10 cellular contexts compared by ENCODE assay signal in the genomic region with DNA sequence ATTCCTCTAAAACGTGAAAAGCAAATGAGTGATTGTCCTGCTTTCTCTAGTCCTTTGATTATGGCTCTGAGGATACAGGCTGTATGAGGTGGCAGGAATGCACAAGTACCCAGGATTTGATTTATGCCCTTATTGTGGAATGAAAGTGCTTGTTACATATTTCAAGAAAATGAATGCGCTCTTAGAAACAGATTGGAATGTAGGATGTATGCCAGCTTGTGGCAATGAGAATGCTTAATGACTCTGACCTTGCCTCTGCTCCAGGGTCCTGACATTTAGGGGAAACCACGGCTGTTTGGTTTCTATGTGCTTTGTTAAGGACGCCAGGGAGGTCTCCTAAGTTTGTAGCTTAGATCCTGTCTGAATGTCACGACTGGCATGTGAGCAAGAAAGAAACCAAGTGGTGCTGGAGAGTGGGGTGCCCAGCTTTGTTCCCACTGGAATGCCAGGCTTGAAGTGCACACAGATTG. TPM values are rescaled to one million over a fixed set of nuclear protein-coding genes. Genes with fewer than 3 reads are reported as not detected.
DNase-seq lines count a peak whose midpoint lies in the region; ATAC-seq, FAIRE-seq and TF ChIP-seq lines count a peak whose summit lies in the region.
"Had no signal": no experiment of that assay in that cellular context is flagged by ENCODE, and none has a peak within 500 bp of the region (broad histone marks: within the 10 kb centered on the region; RNA-seq: fewer than 3 reads in every experiment).

No MANE protein-coding gene starts in this region.

- H3K27ac ChIP-seq in keratinocyte (ENCODE audit: control insufficient read depth, insufficient read depth, low read length) (peak overlapping the region; percentile 100), aorta (ENCODE audit: low read depth in 1 of 2, low read length in 2 of 2) (no peak overlapping the region)

- no peak for DNase-seq in natural killer cell treated with Interleukin-12 subunit alpha and Interleukin-12 subunit beta and Interleukin-15 and Interleukin-18, amount 100 ng/mL, for 72 hours (ENCODE audit: low spot score)
- DNase-seq in natural killer cell: no peak
- no peak for DNase-seq in activated naive CD8-positive, alpha-beta T cell treated with anti-CD3 and anti-CD28 coated beads for 36 hours
- DNase-seq in keratinocyte (ENCODE audit: low read depth, low spot score): no peak
- no peak for DNase-seq in aorta
- no peak for DNase-seq in T1000 (lab: John Stamatoyannopoulos, UW)
- DNase-seq in glutamatergic neuron: no peak
- DNase-seq: amygdala, naive B cell had no signal

- WGBS in aorta, 2 donors: 38 to 52% methylated on average over 5 of the region's 5 CpGs

- H2AFZ ChIP-seq in keratinocyte (ENCODE audit: control insufficient read depth, low read length): no peak overlapping the region

- H3K9me3 Mint-ChIP-seq in natural killer cell treated with Interleukin-12 subunit alpha and Interleukin-12 subunit beta and Interleukin-15 and Interleukin-18, amount 100 ng/mL, for 72 hours: no peaks in the 10 kb centered on the region
- H3K9me3 Mint-ChIP-seq in natural killer cell (no peaks in the 10 kb centered on the region), glutamatergic neuron (ENCODE audit: unreplicated experiment) (peaks cover 12% of the 10 kb centered on the region)
- no peaks in the 10 kb centered on the region for H3K9me3 Mint-ChIP-seq in activated naive CD8-positive, alpha-beta T cell treated with anti-CD3 and anti-CD28 coated beads for 36 hours
- H3K9me3 Mint-ChIP-seq: naive B cell had no signal

- H3K79me2 ChIP-seq in keratinocyte (ENCODE audit: control insufficient read depth, insufficient read depth, low read length): peaks cover 56% of the 10 kb centered on the region

- H3K4me3 ChIP-seq in keratinocyte (ENCODE audit: control insufficient read depth in 2 of 3, extremely low read depth in 1 of 3, insufficient read depth in 2 of 3, low read depth in 1 of 3, low read length in 3 of 3) (peak overlapping the region; percentile 97 to 100 (median 99)), aorta (ENCODE audit: low read length in 2 of 2) (no peak overlapping the region)

- H3K9me3 ChIP-seq in keratinocyte (ENCODE audit: control insufficient read depth, low read depth, low read length) (no peaks in the 10 kb centered on the region), aorta (ENCODE audit: control insufficient read depth, low read length) (no peaks in the 10 kb centered on the region)

- H3K4me3 Mint-ChIP-seq in natural killer cell treated with Interleukin-12 subunit alpha and Interleukin-12 subunit beta and Interleukin-15 and Interleukin-18, amount 100 ng/mL, for 72 hours: peak overlapping the region; percentile 94
- H3K4me3 Mint-ChIP-seq in natural killer cell (no peak overlapping the region), glutamatergic neuron (ENCODE audit: unreplicated experiment) (no peak overlapping the region)
- peak overlapping the region; percentile 58 for H3K4me3 Mint-ChIP-seq in activated naive CD8-positive, alpha-beta T cell treated with anti-CD3 and anti-CD28 coated beads for 36 hours

- dilution Hi-C loops in keratinocyte (cut with MboI; ENCODE audit: extremely low pct_ligation_motif_present, low sequenced_read_pairs): no loop called here

- H3K27ac Mint-ChIP-seq in natural killer cell treated with Interleukin-12 subunit alpha and Interleukin-12 subunit beta and Interleukin-15 and Interleukin-18, amount 100 ng/mL, for 72 hours: peak overlapping the region; percentile 80 to 95
- H3K27ac Mint-ChIP-seq in natural killer cell (no peak overlapping the region), glutamatergic neuron (ENCODE audit: unreplicated experiment) (no peak overlapping the region)
- H3K27ac Mint-ChIP-seq in activated naive CD8-positive, alpha-beta T cell treated with anti-CD3 and anti-CD28 coated beads for 36 hours: peak overlapping the region; percentile 72
- H3K27ac Mint-ChIP-seq: naive B cell had no signal

- peaks cover 5% of the 10 kb centered on the region for H3K9me1 ChIP-seq in keratinocyte (ENCODE audit: control insufficient read depth, extremely low read depth, insufficient read depth, low read length)

- intact Hi-C loops in natural killer cell (cut with micrococcal nuclease): no loop called here
- intact Hi-C loops in aorta (cut with DNase I): no loop called here

- H3K36me3 ChIP-seq in keratinocyte (ENCODE audit: control insufficient read depth in 2 of 2, extremely low read depth in 1 of 2, insufficient read depth in 2 of 2, low read length in 2 of 2) (peaks cover 11 to 44% of the 10 kb centered on the region in 2 experiments), aorta (ENCODE audit: control insufficient read depth in 1 of 2, insufficient read depth in 2 of 2, low read length in 1 of 2) (peaks cover 0 to 3% of the 10 kb centered on the region in 2 donors)

- no peaks in the 10 kb centered on the region for H3K27me3 ChIP-seq in keratinocyte (ENCODE audit: control insufficient read depth, extremely low read depth, insufficient read depth, low read length)
- no peaks in the 10 kb centered on the region for H3K27me3 ChIP-seq in aorta (ENCODE audit: control insufficient read depth in 1 of 2, insufficient read depth in 2 of 2, low read length in 1 of 2)

- peaks cover 40% of the 10 kb centered on the region for H3K36me3 Mint-ChIP-seq in natural killer cell treated with Interleukin-12 subunit alpha and Interleukin-12 subunit beta and Interleukin-15 and Interleukin-18, amount 100 ng/mL, for 72 hours
- H3K36me3 Mint-ChIP-seq in natural killer cell (no peaks in the 10 kb centered on the region), glutamatergic neuron (ENCODE audit: unreplicated experiment) (no peaks in the 10 kb centered on the region)
- peaks cover 76% of the 10 kb centered on the region for H3K36me3 Mint-ChIP-seq in activated naive CD8-positive, alpha-beta T cell treated with anti-CD3 and anti-CD28 coated beads for 36 hours

- H3K4me1 Mint-ChIP-seq in natural killer cell treated with Interleukin-12 subunit alpha and Interleukin-12 subunit beta and Interleukin-15 and Interleukin-18, amount 100 ng/mL, for 72 hours (ENCODE audit: low read depth in 2 of 2): peaks cover 56 to 74% of the 10 kb centered on the region in 2 donors
- peaks cover 21 to 24% of the 10 kb centered on the region in 2 donors for H3K4me1 Mint-ChIP-seq in natural killer cell
- peaks cover 57% of the 10 kb centered on the region for H3K4me1 Mint-ChIP-seq in activated naive CD8-positive, alpha-beta T cell treated with anti-CD3 and anti-CD28 coated beads for 36 hours
- peaks cover 11% of the 10 kb centered on the region for H3K4me1 Mint-ChIP-seq in glutamatergic neuron (ENCODE audit: low read depth, unreplicated experiment)

- TF ChIP-seq CTCF in natural killer cell (IDR thresholded peaks at IDR 0.05) (no peak), keratinocyte (optimal IDR thresholded peaks at IDR 0.05 in 1 of 3, IDR thresholded peaks at IDR 0.05 in 1 of 3, conservative IDR thresholded peaks at IDR 0.05 in 1 of 3; ENCODE audit: extremely low read depth in 1 of 3, insufficient read depth in 2 of 3, low read length in 3 of 3) (no peak), glutamatergic neuron (IDR thresholded peaks at IDR 0.05; ENCODE audit: partially characterized antibody, unreplicated experiment) (no peak)

- peak overlapping the region; percentile 100 for H3K9ac ChIP-seq in keratinocyte (ENCODE audit: control insufficient read depth, extremely low read depth, insufficient read depth, low read length)

- H3K4me1 ChIP-seq in keratinocyte (ENCODE audit: control insufficient read depth, extremely low read depth, insufficient read depth, low read length) (peaks cover 50% of the 10 kb centered on the region), aorta (ENCODE audit: control insufficient read depth in 1 of 2, insufficient read depth in 2 of 2, low read length in 2 of 2) (no peaks in the 10 kb centered on the region)

- H4K20me1 ChIP-seq in keratinocyte (ENCODE audit: control insufficient read depth, extremely low read depth, insufficient read depth, low read length): peaks cover 32% of the 10 kb centered on the region

- no peak for FAIRE-seq in keratinocyte (lab: Jason Lieb, UNC)

- no peak for ATAC-seq in natural killer cell treated with Interleukin-12 subunit alpha and Interleukin-12 subunit beta and Interleukin-15 and Interleukin-18, amount 100 ng/mL, for 72 hours
- ATAC-seq in natural killer cell (no peak), aorta (ENCODE audit: low FRiP score) (no peak), esophagus mucosa (no peak)

- H3K4me2 ChIP-seq in keratinocyte (ENCODE audit: control insufficient read depth, extremely low read depth, insufficient read depth, low read depth, low read length): peak overlapping the region; percentile 94

- H3K27me3 Mint-ChIP-seq in natural killer cell treated with Interleukin-12 subunit alpha and Interleukin-12 subunit beta and Interleukin-15 and Interleukin-18, amount 100 ng/mL, for 72 hours: no peaks in the 10 kb centered on the region
- H3K27me3 Mint-ChIP-seq in natural killer cell (ENCODE audit: low read depth in 2 of 2) (no peaks in the 10 kb centered on the region), glutamatergic neuron (ENCODE audit: unreplicated experiment) (peaks cover 11% of the 10 kb centered on the region)
- peaks cover 6% of the 10 kb centered on the region for H3K27me3 Mint-ChIP-seq in activated naive CD8-positive, alpha-beta T cell treated with anti-CD3 and anti-CD28 coated beads for 36 hours
- H3K27me3 Mint-ChIP-seq: naive B cell had no signal

RNA-seq across cellular contexts. Expression of gene PRCD, which starts 22.0 kb away (rescaled TPM):
- under 1 TPM in 1 of 2 donors, not detected in 1; 0.78 TPM for total RNA-seq in natural killer cell treated with Interleukin-12 subunit alpha and Interleukin-12 subunit beta and Interleukin-15 and Interleukin-18, amount 100 ng/mL, for 72 hours
- total RNA-seq in natural killer cell (1 to 10 TPM in 1 of 3 donors, under 1 TPM in 2; 0.77 to 1.1 (median 0.82) TPM), aorta (1 to 10 TPM; 1.2 to 8.6 TPM), glutamatergic neuron (ENCODE audit: unreplicated experiment) (1.4 TPM), esophagus mucosa (0.64 TPM)
- total RNA-seq in activated naive CD8-positive, alpha-beta T cell treated with anti-CD3 and anti-CD28 coated beads for 36 hours: under 1 TPM; 0.36 to 0.66 TPM
- polyA plus RNA-seq in keratinocyte (0.65 to 1.7 TPM (median 1.2 TPM) in 3 replicates), aorta (not detected)
- polyA plus RNA-seq in keratinocyte (2011; ENCODE audit: low read depth): not detected
- polyA plus RNA-seq in keratinocyte (2011; cell fraction: cytosol; rRNA removed): 0.55 and 0.81 TPM in 2 replicates
- polyA plus RNA-seq in keratinocyte (2011; cell fraction: nucleus; rRNA removed): 6.7 and 11.7 TPM in 2 replicates
- polyA plus RNA-seq in keratinocyte (2012; ENCODE audit: low replicate concordance): 0.68 and 0.72 TPM in 2 replicates
- polyA minus RNA-seq in keratinocyte: 0.38 to 0.96 TPM in 2 of 3 replicates, not detected in the other
- polyA minus RNA-seq in keratinocyte (2011; cell fraction: cytosol; rRNA and poly(A)+ RNA removed): not detected
- 1.3 and 1.8 TPM in 2 replicates for polyA minus RNA-seq in keratinocyte (2011; cell fraction: nucleus; rRNA and poly(A)+ RNA removed)

RNA-seq across cellular contexts. Expression of gene ST6GALNAC2, which starts 23.8 kb away (rescaled TPM):
- total RNA-seq in natural killer cell treated with Interleukin-12 subunit alpha and Interleukin-12 subunit beta and Interleukin-15 and Interleukin-18, amount 100 ng/mL, for 72 hours: under 1 TPM in 1 of 2 donors, not detected in 1; 0.62 TPM
- total RNA-seq in natural killer cell (under 1 TPM in 1 of 3 donors, not detected in 2; 0.65 TPM), aorta (1 to 10 TPM; 2.5 to 7.6 TPM), glutamatergic neuron (ENCODE audit: unreplicated experiment) (0.32 TPM), esophagus mucosa (24.0 TPM)
- total RNA-seq in activated naive CD8-positive, alpha-beta T cell treated with anti-CD3 and anti-CD28 coated beads for 36 hours: not detected
- polyA plus RNA-seq in keratinocyte (38.7 to 63.2 TPM (median 45.8 TPM) in 3 replicates), aorta (1 to 10 TPM in 1 of 2 donors, not detected in 1; 2.0 TPM)
- polyA plus RNA-seq in keratinocyte (2011; ENCODE audit: low read depth): 42.7 TPM
- polyA plus RNA-seq in keratinocyte (2011; cell fraction: cytosol; rRNA removed): 52.9 and 55.5 TPM in 2 replicates
- polyA plus RNA-seq in keratinocyte (2011; cell fraction: nucleus; rRNA removed): 80.8 and 105 TPM in 2 replicates
- 37.2 and 79.4 TPM in 2 replicates for polyA plus RNA-seq in keratinocyte (2012; ENCODE audit: low replicate concordance)
- 33.4 to 50.5 TPM (median 35.0 TPM) in 3 replicates for polyA minus RNA-seq in keratinocyte
- 79.8 TPM for polyA minus RNA-seq in keratinocyte (2011; cell fraction: cytosol; rRNA and poly(A)+ RNA removed)
- polyA minus RNA-seq in keratinocyte (2011; cell fraction: nucleus; rRNA and poly(A)+ RNA removed): 33.3 and 45.4 TPM in 2 replicates

RNA-seq across cellular contexts. Expression of gene CYGB, which starts 24.3 kb away (rescaled TPM):
- 1 to 10 TPM; 1.0 to 2.9 TPM for total RNA-seq in natural killer cell treated with Interleukin-12 subunit alpha and Interleukin-12 subunit beta and Interleukin-15 and Interleukin-18, amount 100 ng/mL, for 72 hours
- total RNA-seq in natural killer cell (under 1 TPM; 0.12 to 0.33 (median 0.16) TPM), aorta (10 to 100 TPM; 22.4 to 26.6 TPM), glutamatergic neuron (ENCODE audit: unreplicated experiment) (20.4 TPM), esophagus mucosa (2.6 TPM)
- under 1 TPM; 0.33 to 0.62 TPM for total RNA-seq in activated naive CD8-positive, alpha-beta T cell treated with anti-CD3 and anti-CD28 coated beads for 36 hours
- polyA plus RNA-seq in keratinocyte (10.3 to 26.1 TPM (median 15.3 TPM) in 3 replicates), aorta (1 to 10 TPM in 1 of 2 donors, under 1 TPM in 1; 0.95 to 2.1 TPM)
- polyA plus RNA-seq in keratinocyte (2011; ENCODE audit: low read depth): 2.1 TPM
- polyA plus RNA-seq in keratinocyte (2011; cell fraction: cytosol; rRNA removed): 15.3 and 37.7 TPM in 2 replicates
- 15.4 and 26.2 TPM in 2 replicates for polyA plus RNA-seq in keratinocyte (2011; cell fraction: nucleus; rRNA removed)
- polyA plus RNA-seq in keratinocyte (2012; ENCODE audit: low replicate concordance): 6.2 and 33.8 TPM in 2 replicates
- 9.0 to 17.2 TPM (median 11.8 TPM) in 3 replicates for polyA minus RNA-seq in keratinocyte
- polyA minus RNA-seq in keratinocyte (2011; cell fraction: cytosol; rRNA and poly(A)+ RNA removed): 42.6 TPM
- 12.3 and 17.7 TPM in 2 replicates for polyA minus RNA-seq in keratinocyte (2011; cell fraction: nucleus; rRNA and poly(A)+ RNA removed)

Comparison
In these comparisons a context has a peak if more than half of its experiments do, and no peak if none do; other contexts are left out.
1. H3K27ac Mint-ChIP-seq: peak in natural killer cell treated with Interleukin-12 subunit alpha and Interleukin-12 subunit beta and Interleukin-15 and Interleukin-18, amount 100 ng/mL, for 72 hours (2 of 2) and activated naive CD8-positive, alpha-beta T cell treated with anti-CD3 and anti-CD28 coated beads for 36 hours (single experiment); none in natural killer cell (0 of 2) and glutamatergic neuron (single experiment).
2. H3K4me3 Mint-ChIP-seq: peak in natural killer cell treated with Interleukin-12 subunit alpha and Interleukin-12 subunit beta and Interleukin-15 and Interleukin-18, amount 100 ng/mL, for 72 hours (single experiment) and activated naive CD8-positive, alpha-beta T cell treated with anti-CD3 and anti-CD28 coated beads for 36 hours (single experiment); none in natural killer cell (single experiment) and glutamatergic neuron (single experiment).
3. H3K4me3 ChIP-seq: peak in keratinocyte (3 of 3); none in aorta (0 of 2).